Comparison of ENCODE assay signal across 31 cellular contexts in genomic region chr1:234264832-234265231, GRCh38.
"Had no signal": no experiment of that assay in that cellular context is flagged by ENCODE, and none has a peak within 500 bp of the region (broad histone marks: within the 10 kb centered on the region; RNA-seq: fewer than 3 reads in every experiment).

No MANE protein-coding gene starts in this region.

- H3K4me3 ChIP-seq: ascending aorta, breast epithelium, cardiac muscle cell, colonic mucosa, esophagus squamous epithelium, gastroesophageal sphincter had no signal

- H3K4me3 Mint-ChIP-seq: activated CD4-positive, alpha-beta memory T cell treated with anti-CD3 and anti-CD28 coated beads for 36 hours; activated CD4-positive, alpha-beta T cell treated with anti-CD3 and anti-CD28 coated beads for 36 hours; activated CD4-positive, alpha-beta T cell treated with anti-CD3 and anti-CD28 coated beads, Interleukin-2, amount 10 ng/mL, durations not matched to agents 24 days and 14 days; activated CD8-positive, alpha-beta memory T cell treated with anti-CD3 and anti-CD28 coated beads, Interleukin-2, amount 10 ng/mL, durations not matched to agents 7 days and 5 days; activated CD8-positive, alpha-beta T cell treated with anti-CD3 and anti-CD28 coated beads, Interleukin-2, amount 10 ng/mL, durations not matched to agents 7 days and 5 days; activated naive CD4-positive, alpha-beta T cell treated with anti-CD3 and anti-CD28 coated beads, Interleukin-2, amount 10 ng/mL, durations not matched to agents 7 days and 5 days; activated naive CD8-positive, alpha-beta T cell treated with anti-CD3 and anti-CD28 coated beads, Interleukin-2, amount 10 ng/mL, durations not matched to agents 7 days and 5 days; activated T-helper 1 cell treated with anti-CD3 and anti-CD28 coated beads, Interleukin-12 subunit alpha, Interleukin-12 subunit beta, Interleukin-2, Interleukin-4 antibody, amounts not matched to agents 30 ng/mL and 10 ng/mL and 1 ng/mL, durations not matched to agents 14 hours and 24 hours and 36 hours; brain had no signal

- H3K9me3 Mint-ChIP-seq: activated naive CD4-positive, alpha-beta T cell treated with anti-CD3 and anti-CD28 coated beads, Interleukin-2, amount 10 ng/mL, durations not matched to agents 7 days and 5 days; activated naive CD8-positive, alpha-beta T cell treated with anti-CD3 and anti-CD28 coated beads, Interleukin-2, amount 10 ng/mL, durations not matched to agents 7 days and 5 days; activated T-helper 1 cell treated with anti-CD3 and anti-CD28 coated beads, Interleukin-12 subunit alpha, Interleukin-12 subunit beta, Interleukin-2, Interleukin-4 antibody, amounts not matched to agents 30 ng/mL and 10 ng/mL and 1 ng/mL, durations not matched to agents 14 hours and 24 hours and 36 hours; activated T-helper 2 cell treated with anti-CD3 and anti-CD28 coated beads, Interferon-gamma antibody, Interleukin-2, Interleukin-4, amounts not matched to agents 10 μg/mL and 5 μg/mL and 100 μg/mL, durations not matched to agents 14 hours and 24 hours and 36 hours had no signal

- H3K27ac ChIP-seq: ascending aorta, breast epithelium, cardiac muscle cell, colonic mucosa, epithelial cell of prostate, esophagus squamous epithelium, gastroesophageal sphincter had no signal

- H3K36me3 Mint-ChIP-seq: activated CD4-positive, alpha-beta memory T cell treated with anti-CD3 and anti-CD28 coated beads for 36 hours; brain had no signal

- H3K27me3 Mint-ChIP-seq: activated CD4-positive, alpha-beta T cell treated with anti-CD3 and anti-CD28 coated beads, Interleukin-2, amount 10 ng/mL, durations not matched to agents 24 days and 14 days; activated CD8-positive, alpha-beta memory T cell treated with anti-CD3 and anti-CD28 coated beads, Interleukin-2, amount 10 ng/mL, durations not matched to agents 7 days and 5 days; activated naive CD4-positive, alpha-beta T cell treated with anti-CD3 and anti-CD28 coated beads, Interleukin-2, amount 10 ng/mL, durations not matched to agents 7 days and 5 days; activated naive CD8-positive, alpha-beta T cell treated with anti-CD3 and anti-CD28 coated beads, Interleukin-2, amount 10 ng/mL, durations not matched to agents 7 days and 5 days; brain had no signal

- FAIRE-seq: endometrium, endothelial cell of umbilical vein had no signal

- H3K9me3 ChIP-seq: ascending aorta, breast epithelium, colonic mucosa, esophagus squamous epithelium, gastroesophageal sphincter had no signal

- H3K27ac Mint-ChIP-seq: activated CD4-positive, alpha-beta memory T cell treated with anti-CD3 and anti-CD28 coated beads for 36 hours; activated CD4-positive, alpha-beta T cell treated with anti-CD3 and anti-CD28 coated beads for 36 hours; activated CD4-positive, alpha-beta T cell treated with anti-CD3 and anti-CD28 coated beads, Interleukin-2, amount 10 ng/mL, durations not matched to agents 24 days and 14 days; activated CD8-positive, alpha-beta memory T cell treated with anti-CD3 and anti-CD28 coated beads, Interleukin-2, amount 10 ng/mL, durations not matched to agents 7 days and 5 days; activated naive CD4-positive, alpha-beta T cell treated with anti-CD3 and anti-CD28 coated beads, Interleukin-2, amount 10 ng/mL, durations not matched to agents 7 days and 5 days; activated naive CD4-positive, alpha-beta T cell treated with anti-CD3 and anti-CD28 coated beads, Interleukin-2, amount 50 U/mL, for 72 hours; activated naive CD8-positive, alpha-beta T cell treated with anti-CD3 and anti-CD28 coated beads, Interleukin-2, amount 10 ng/mL, durations not matched to agents 7 days and 5 days; activated T-helper 1 cell treated with anti-CD3 and anti-CD28 coated beads, Interleukin-12 subunit alpha, Interleukin-12 subunit beta, Interleukin-2, Interleukin-4 antibody, amounts not matched to agents 30 ng/mL and 10 ng/mL and 1 ng/mL, durations not matched to agents 14 hours and 24 hours and 36 hours; activated T-helper 2 cell treated with anti-CD3 and anti-CD28 coated beads, Interferon-gamma antibody, Interleukin-2, Interleukin-4, amounts not matched to agents 10 μg/mL and 5 μg/mL and 100 μg/mL, durations not matched to agents 14 hours and 24 hours and 36 hours; brain had no signal

- ATAC-seq: activated CD4-positive, alpha-beta T cell treated with anti-CD3 and anti-CD28 coated beads for 36 hours; activated CD8-positive, alpha-beta memory T cell treated with anti-CD3 and anti-CD28 coated beads, Interleukin-2, amount 10 ng/mL, durations not matched to agents 7 days and 5 days; activated CD8-positive, alpha-beta T cell treated with anti-CD3 and anti-CD28 coated beads, Interleukin-2, amount 10 ng/mL, durations not matched to agents 7 days and 5 days; activated naive CD4-positive, alpha-beta T cell treated with anti-CD3 and anti-CD28 coated beads, Interleukin-2, amount 50 U/mL, for 72 hours; gastroesophageal sphincter had no signal

- H3K4me1 ChIP-seq: ascending aorta, breast epithelium, colonic mucosa, esophagus squamous epithelium, gastroesophageal sphincter had no signal

- H3K4me1 Mint-ChIP-seq: brain had no signal

- H3K36me3 ChIP-seq: ascending aorta, breast epithelium, cardiac muscle cell, colonic mucosa, esophagus squamous epithelium, gastroesophageal sphincter had no signal

- DNase-seq: activated CD4-positive, alpha-beta memory T cell treated with anti-CD3 and anti-CD28 coated beads for 36 hours; activated CD4-positive, alpha-beta T cell treated with anti-CD3 and anti-CD28 coated beads for 36 hours; activated CD4-positive, alpha-beta T cell treated with anti-CD3 and anti-CD28 coated beads, Interleukin-2, amount 10 ng/mL, durations not matched to agents 24 days and 14 days; activated CD4-positive, CD25-positive, alpha-beta regulatory T cell; activated CD4-positive, CD25-positive, alpha-beta regulatory T cell treated with anti-CD3 and anti-CD28 coated beads, Interleukin-2, amount 50 U/mL, for 72 hours; activated CD8-positive, alpha-beta memory T cell treated with anti-CD3 and anti-CD28 coated beads, Interleukin-2, amount 10 ng/mL, durations not matched to agents 7 days and 5 days; activated CD8-positive, alpha-beta memory T cell treated with anti-CD3 and anti-CD28 coated beads, Interleukin-2, amount 50 U/mL, for 4 hours; activated CD8-positive, alpha-beta T cell treated with anti-CD3 and anti-CD28 coated beads, Interleukin-2, amount 10 ng/mL, durations not matched to agents 7 days and 5 days; activated effector memory CD4-positive, alpha-beta T cell treated with anti-CD3 and anti-CD28 coated beads, Interleukin-2, amount 50 U/mL, for 16 hours; activated naive CD4-positive, alpha-beta T cell treated with anti-CD3 and anti-CD28 coated beads, Interleukin-2, amount 10 ng/mL, durations not matched to agents 7 days and 5 days; activated naive CD8-positive, alpha-beta T cell treated with anti-CD3 and anti-CD28 coated beads, Interleukin-2, amount 10 ng/mL, durations not matched to agents 7 days and 5 days; activated T-cell treated with anti-CD3 and anti-CD28 coated beads, Interleukin-2, amount 50 U/mL, for 1 hour; activated T-cell treated with anti-CD3 and anti-CD28 coated beads, Interleukin-2, amount 50 U/mL, for 48 hours; central memory CD4-positive, alpha-beta T cell; cerebellar nuclear complex; colonic mucosa; effector CD8-positive, alpha-beta T cell; esophagus squamous epithelium; foreskin melanocyte; T-helper 2 cell had no signal

- H3K27me3 ChIP-seq: ascending aorta, breast epithelium, cardiac muscle cell, colonic mucosa, esophagus squamous epithelium had no signal
